ENCODE assay signal across 9 cellular contexts in genomic region chr6:80143312-80143960, GRCh38. TPM values are rescaled to one million over a fixed set of nuclear protein-coding genes. Genes with fewer than 3 reads are reported as not detected.
DNase-seq lines count a peak whose midpoint lies in the region; ATAC-seq and TF ChIP-seq lines count a peak whose summit lies in the region.
"Had no signal": no experiment of that assay in that cellular context is flagged by ENCODE, and none has a peak within 500 bp of the region (broad histone marks: within the 10 kb centered on the region; RNA-seq: fewer than 3 reads in every experiment).

No MANE protein-coding gene starts in this region.

- no peaks in the 10 kb centered on the region for H3K27me3 ChIP-seq in adrenal gland
- H3K27me3 ChIP-seq in testis = no peaks in the 10 kb centered on the region

- in situ Hi-C loops in GM13976 (cut with MboI; ENCODE audit: low sequenced_read_pairs, unreplicated experiment) = no loop called here

- no peak for TF ChIP-seq CTCF in adrenal gland (IDR thresholded peaks at IDR 0.05)
- TF ChIP-seq CTCF in testis (IDR thresholded peaks at IDR 0.05) = no peak
- no peak for TF ChIP-seq CTCF in GM13976 (IDR thresholded peaks at IDR 0.05; ENCODE audit: borderline replicate concordance, control extremely low read depth, extremely low read depth, insufficient read depth, missing control alignments)

- H3K4me3 ChIP-seq in adrenal gland (no peak overlapping the region), testis (no peak overlapping the region)

- H3K36me3 ChIP-seq in adrenal gland (replicated peaks in 1 of 2) (no peaks in the 10 kb centered on the region), testis (ENCODE audit: low read depth, missing control alignments) (no peaks in the 10 kb centered on the region)

- 13 to 23% (median 19%) methylated on average over 3 of the region's 3 CpGs for WGBS in adrenal gland, 4 donors
- 30 to 33% methylated on average over 3 of the region's 3 CpGs for WGBS in testis, 2 donors

- H3K4me1 ChIP-seq in adrenal gland (replicated peaks in 1 of 2) (peaks cover 17 to 24% of the 10 kb centered on the region in 2 donors), testis (peaks cover 11% of the 10 kb centered on the region)

- H3K9me3 ChIP-seq in adrenal gland (replicated peaks in 1 of 3) (no peaks in the 10 kb centered on the region), testis (no peaks in the 10 kb centered on the region)

- intact Hi-C loops in adrenal gland (cut with DNase I) = no loop called here
- intact Hi-C loops in left ventricle myocardium superior (cut with micrococcal nuclease) = no loop called here
- intact Hi-C loops in testis (cut with DNase I; ENCODE audit: low total_unique reads) = no loop called here

- TF ChIP-seq POLR2A in adrenal gland (IDR thresholded peaks at IDR 0.05) (no peak), testis (IDR thresholded peaks at IDR 0.05) (no peak)

- DNase-seq in HPDE6-E6E7 (ENCODE audit: extremely low spot score) = peak; percentile 46
- peak; percentile 87 to 97 (median 92) for DNase-seq in adrenal gland
- DNase-seq in left ventricle myocardium superior = peak; percentile 35
- DNase-seq in testis = peak; percentile 87
- DNase-seq in NCI-H2171 treated with DMSO at 0.1 percent for 48 hours (lab: John Stamatoyannopoulos, UW) = no peak
- no peak for DNase-seq in activated gamma-delta T cell (lab: John Stamatoyannopoulos, UW)
- no peak for DNase-seq in GM13976 (ENCODE audit: low spot score)
- no peak for DNase-seq in NCI-H1694 treated with DMSO at 0.1 percent for 48 hours (lab: John Stamatoyannopoulos, UW)
- DNase-seq: stimulated activated CD4-positive, alpha-beta T cell treated with anti-CD3 and anti-CD28 coated beads, Interleukin-2, amount 100 ng/mL, for 48 hours had no signal

- H3K27ac ChIP-seq in adrenal gland = peak overlapping the region in 2 of 5 donors; percentile 7 to 51
- no peak overlapping the region for H3K27ac ChIP-seq in testis

- ATAC-seq in left ventricle myocardium superior = peak; percentile 69

RNA-seq across cellular contexts. Expression of gene BCKDHB, which starts 37.0 kb away (rescaled TPM):
- total RNA-seq in adrenal gland = 10 to 100 TPM; 15.0 to 33.9 (median 22.0) TPM
- 10 to 100 TPM in 1 of 3 donors, 1 to 10 TPM in 2; 6.4 to 21.5 (median 6.7) TPM for polyA plus RNA-seq in adrenal gland
- 24.3 TPM for total RNA-seq in left ventricle myocardium superior
- 10 to 100 TPM; 22.6 to 29.0 TPM for total RNA-seq in testis
- 23.3 TPM for polyA plus RNA-seq in testis (ENCODE audit: insufficient read depth, low read depth, low replicate concordance)

Comparison
In these comparisons a context has a peak if more than half of its experiments do, and no peak if none do; other contexts are left out.
1. DNase-seq: peak in HPDE6-E6E7 (single experiment), adrenal gland (7 of 7), left ventricle myocardium superior (single experiment) and testis (single experiment); none in NCI-H2171 treated with DMSO at 0.1 percent for 48 hours (single experiment), activated gamma-delta T cell (single experiment), GM13976 (single experiment) and NCI-H1694 treated with DMSO at 0.1 percent for 48 hours (single experiment).